ENCODE assay signal across 1 cellular context in the genomic region with DNA sequence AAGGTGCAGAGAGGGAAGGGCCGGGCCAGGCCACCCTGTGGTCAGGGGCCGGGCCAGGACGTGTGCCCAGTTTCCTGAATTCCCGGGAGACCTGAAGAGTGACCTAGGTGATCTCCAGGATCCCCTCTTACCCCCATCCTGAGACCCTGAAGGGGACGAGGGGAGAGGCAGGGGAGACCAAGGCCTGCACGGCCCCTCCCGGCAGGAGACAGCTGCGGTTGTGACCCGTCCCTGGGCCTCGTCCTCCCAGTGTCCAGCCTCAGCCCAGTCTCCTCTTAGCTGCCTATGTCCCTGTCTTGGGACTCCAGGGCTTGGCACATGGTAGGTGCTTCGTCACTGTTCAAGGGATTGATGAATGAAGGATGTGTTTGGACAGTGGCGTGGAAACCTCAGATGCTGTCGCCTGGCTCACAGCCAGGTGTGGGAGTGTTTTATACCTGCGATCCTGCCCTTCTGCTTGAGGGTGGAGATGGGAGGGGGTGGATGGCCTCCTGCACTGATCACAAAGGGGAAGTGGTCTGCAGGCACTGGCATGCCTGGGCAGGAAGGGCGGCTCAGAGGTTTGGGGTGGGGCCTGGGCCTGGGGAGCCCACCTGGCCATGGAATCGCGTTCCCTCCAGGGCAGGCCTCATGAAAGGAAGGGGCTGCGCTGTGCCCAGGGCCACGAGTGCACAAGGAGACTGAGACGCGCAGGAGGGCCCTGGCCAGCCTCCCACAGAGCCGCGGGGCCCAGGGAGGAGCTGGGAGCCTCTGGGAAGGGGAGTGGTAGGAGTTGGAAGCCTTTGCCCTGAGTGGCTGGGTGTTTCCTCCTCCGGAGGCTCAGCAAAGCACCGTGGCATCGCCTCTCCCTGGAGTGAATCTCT.
TF ChIP-seq lines count a peak whose summit lies in the region.

No MANE protein-coding gene starts in this region.

TF ChIP-seq in K562, 482 proteins besides CTCF, POLR2A, EP300 and RAD21 (continued from another document):
- TF ChIP-seq YY1 (IDR thresholded peaks at IDR 0.05; ENCODE audit: borderline replicate concordance in 1 of 3, control insufficient read depth in 1 of 3, extremely low read depth in 1 of 3, insufficient read depth in 3 of 3, insufficient read length in 1 of 3, insufficient replicate concordance in 2 of 3, low read depth in 1 of 3, low read length in 2 of 3) (no peak), NFIC (IDR thresholded peaks at IDR 0.05) (peak; percentile 66)
- TF ChIP-seq, protein P1, sequence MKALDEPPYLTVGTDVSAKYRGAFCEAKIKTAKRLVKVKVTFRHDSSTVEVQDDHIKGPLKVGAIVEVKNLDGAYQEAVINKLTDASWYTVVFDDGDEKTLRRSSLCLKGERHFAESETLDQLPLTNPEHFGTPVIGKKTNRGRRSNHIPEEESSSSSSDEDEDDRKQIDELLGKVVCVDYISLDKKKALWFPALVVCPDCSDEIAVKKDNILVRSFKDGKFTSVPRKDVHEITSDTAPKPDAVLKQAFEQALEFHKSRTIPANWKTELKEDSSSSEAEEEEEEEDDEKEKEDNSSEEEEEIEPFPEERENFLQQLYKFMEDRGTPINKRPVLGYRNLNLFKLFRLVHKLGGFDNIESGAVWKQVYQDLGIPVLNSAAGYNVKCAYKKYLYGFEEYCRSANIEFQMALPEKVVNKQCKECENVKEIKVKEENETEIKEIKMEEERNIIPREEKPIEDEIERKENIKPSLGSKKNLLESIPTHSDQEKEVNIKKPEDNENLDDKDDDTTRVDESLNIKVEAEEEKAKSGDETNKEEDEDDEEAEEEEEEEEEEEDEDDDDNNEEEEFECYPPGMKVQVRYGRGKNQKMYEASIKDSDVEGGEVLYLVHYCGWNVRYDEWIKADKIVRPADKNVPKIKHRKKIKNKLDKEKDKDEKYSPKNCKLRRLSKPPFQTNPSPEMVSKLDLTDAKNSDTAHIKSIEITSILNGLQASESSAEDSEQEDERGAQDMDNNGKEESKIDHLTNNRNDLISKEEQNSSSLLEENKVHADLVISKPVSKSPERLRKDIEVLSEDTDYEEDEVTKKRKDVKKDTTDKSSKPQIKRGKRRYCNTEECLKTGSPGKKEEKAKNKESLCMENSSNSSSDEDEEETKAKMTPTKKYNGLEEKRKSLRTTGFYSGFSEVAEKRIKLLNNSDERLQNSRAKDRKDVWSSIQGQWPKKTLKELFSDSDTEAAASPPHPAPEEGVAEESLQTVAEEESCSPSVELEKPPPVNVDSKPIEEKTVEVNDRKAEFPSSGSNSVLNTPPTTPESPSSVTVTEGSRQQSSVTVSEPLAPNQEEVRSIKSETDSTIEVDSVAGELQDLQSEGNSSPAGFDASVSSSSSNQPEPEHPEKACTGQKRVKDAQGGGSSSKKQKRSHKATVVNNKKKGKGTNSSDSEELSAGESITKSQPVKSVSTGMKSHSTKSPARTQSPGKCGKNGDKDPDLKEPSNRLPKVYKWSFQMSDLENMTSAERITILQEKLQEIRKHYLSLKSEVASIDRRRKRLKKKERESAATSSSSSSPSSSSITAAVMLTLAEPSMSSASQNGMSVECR (CRISPR knock-in tag; IDR thresholded peaks at IDR 0.05), result 0 out of 2 replicates have a peak, but pooled peaks have one; percentile 28
